In the genomic region with DNA sequence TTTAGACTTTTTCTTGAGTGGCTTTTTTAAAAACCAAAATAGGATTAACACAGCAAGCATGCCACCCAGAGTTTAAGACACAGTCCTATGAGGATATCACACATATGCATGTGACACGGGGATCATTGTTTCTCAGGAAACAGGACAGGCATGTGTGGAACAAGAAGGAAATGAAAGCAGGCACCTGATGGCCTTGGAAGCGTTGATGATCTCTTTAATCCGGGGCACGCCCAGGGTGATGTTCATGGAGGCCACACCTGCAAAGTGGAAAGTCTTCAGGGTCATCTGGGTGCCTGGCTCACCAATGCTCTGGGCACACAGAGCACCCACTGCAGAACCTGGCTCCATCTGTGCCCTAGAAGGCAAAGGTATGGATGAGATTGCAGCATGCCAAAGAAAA, we compare ENCODE assay signal across 25 cellular contexts.
"Had no signal": no experiment of that assay in that cellular context is flagged by ENCODE, and none has a peak within 500 bp of the region (broad histone marks: within the 10 kb centered on the region; RNA-seq: fewer than 3 reads in every experiment).

No MANE protein-coding gene starts in this region.

- H3K27me3 ChIP-seq: breast epithelium, MG63 had no signal

- H3K4me3 ChIP-seq: breast epithelium, MG63, SK-N-MC had no signal

- DNase-seq: activated B cell treated with CpG ODN at 0.5 μM for 24 hours; activated CD4-positive, alpha-beta memory T cell treated with anti-CD3 and anti-CD28 coated beads for 36 hours; activated CD4-positive, alpha-beta T cell treated with anti-CD3 and anti-CD28 coated beads for 1 hour; activated CD4-positive, alpha-beta T cell treated with anti-CD3 and anti-CD28 coated beads, Interleukin-2, amount 10 ng/mL, durations not matched to agents 7 days and 5 days; activated CD8-positive, alpha-beta memory T cell treated with anti-CD3 and anti-CD28 coated beads for 24 hours; activated effector memory CD4-positive, alpha-beta T cell treated with anti-CD3 and anti-CD28 coated beads, Interleukin-2, amount 50 U/mL, for 16 hours; activated naive CD4-positive, alpha-beta T cell treated with Interleukin-2 at 50 U/mL for 16 hours; activated naive CD8-positive, alpha-beta T cell treated with anti-CD3 and anti-CD28 coated beads for 36 hours; activated T-cell treated with anti-CD3 and anti-CD28 coated beads, Interleukin-2, amount 50 U/mL, for 4 hours; central memory CD4-positive, alpha-beta T cell; MG63; MV-4-11; NCI-H1092 treated with DMSO at 0.1 percent for 48 hours; NCI-H1417 treated with DMSO at 0.1 percent for 48 hours; NCI-H1694; NCI-H2029; NCI-H2107; NCI-H2171 treated with DMSO at 0.1 percent for 48 hours; NCI-H345; NCI-H510A; NCI-H526 treated with DMSO at 0.1 percent for 48 hours; NCI-H82; RPMI8226 had no signal

- H3K36me3 ChIP-seq: breast epithelium had no signal

- H3K9me3 ChIP-seq: breast epithelium, MG63 had no signal

- H3K4me1 ChIP-seq: breast epithelium had no signal

- H3K27ac ChIP-seq: SK-N-MC had no signal
